Comparison of ENCODE assay signal across 8 cellular contexts in the genomic region with DNA sequence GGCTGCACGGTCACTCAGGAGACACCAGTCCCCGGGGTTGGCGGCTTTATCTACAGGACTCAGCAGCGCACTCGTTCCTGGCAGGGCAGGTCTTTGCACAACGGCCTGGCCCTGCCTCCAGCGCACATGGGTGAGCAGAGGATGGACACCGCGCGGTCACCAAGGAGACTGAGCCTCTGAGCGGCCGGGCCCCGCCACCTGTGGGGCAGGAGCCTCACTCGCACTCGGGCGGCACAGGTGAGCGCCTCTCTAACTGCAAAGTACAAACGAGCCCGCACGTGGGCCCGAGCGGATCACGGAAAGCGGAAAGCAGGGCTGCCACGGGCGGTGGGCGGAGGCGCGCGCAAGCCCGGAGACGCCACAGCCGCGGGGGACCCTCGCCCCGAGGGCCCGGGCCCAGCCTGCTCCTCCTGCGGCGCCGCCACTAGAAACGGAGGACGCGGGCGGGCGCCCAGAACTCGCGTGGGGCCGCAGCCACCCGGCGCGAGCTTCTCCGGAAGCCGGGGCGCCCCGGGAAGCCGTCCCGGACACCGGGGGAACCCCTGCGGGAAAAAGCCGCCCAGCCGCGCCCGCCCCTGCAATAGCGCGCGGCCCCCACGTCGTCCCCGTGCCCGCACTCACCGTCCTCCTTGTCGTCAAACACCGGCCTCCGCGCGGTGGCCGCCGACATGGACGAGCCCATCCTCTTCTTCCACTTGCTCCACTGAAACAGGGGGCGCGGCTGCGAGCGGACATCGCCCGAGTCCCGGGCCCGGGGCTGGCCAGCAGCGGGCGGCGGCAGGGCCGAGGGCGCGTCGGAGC. TPM values are rescaled to one million over a fixed set of nuclear protein-coding genes. Genes with fewer than 3 reads are reported as not detected.
A peak's percentile ranks its signal among the peaks of the same experiment; 100 is the strongest.
DNase-seq lines count a peak whose midpoint lies in the region; ATAC-seq, FAIRE-seq and TF ChIP-seq lines count a peak whose summit lies in the region.

No MANE protein-coding gene starts in this region.

- no TSS peak for BruUV-seq in Caco-2 (replicated peaks; lab: Mats Ljungman, UMichigan)

- FAIRE-seq in GM12891 (lab: Jason Lieb, UNC), result no peak

- H3K9me2 ChIP-seq in MM.1S (replicated peaks; ENCODE audit: insufficient read depth, low read length), result no peaks in the 10 kb centered on the region

- TF ChIP-seq POLR2A in erythroblast (IDR thresholded peaks at IDR 0.05; ENCODE audit: low read length) (no peak), GM12891 (IDR thresholded peaks at IDR 0.05; ENCODE audit: low read depth, low read length) (no peak)

- 4 to 5% methylated on average over 69 to 94 of the region's 94 CpGs for WGBS in aorta, 2 donors

- H2AFZ ChIP-seq in MM.1S (ENCODE audit: low read length), result no peak overlapping the region

- H3K27ac ChIP-seq in MM.1S (ENCODE audit: low read length) (no peak overlapping the region), aorta (ENCODE audit: low read depth in 1 of 2, low read length in 2 of 2) (no peak overlapping the region)

- peaks cover 19% of the 10 kb centered on the region for H3F3A ChIP-seq in MM.1S (ENCODE audit: insufficient read depth, low read length)

- peak overlapping the region; percentile 50; the same call in 1 of the 2 replicates for H3K4me2 ChIP-seq in MM.1S (ENCODE audit: low read depth, low read length)

- no peaks in the 10 kb centered on the region for H3K27me3 ChIP-seq in Caco-2 (replicated peaks; ENCODE audit: control insufficient read depth, insufficient read depth, low read length)
- no peaks in the 10 kb centered on the region for H3K27me3 ChIP-seq in MM.1S (replicated peaks; ENCODE audit: insufficient read depth, low read length)
- no peaks in the 10 kb centered on the region for H3K27me3 ChIP-seq in aorta (ENCODE audit: control insufficient read depth in 1 of 2, insufficient read depth in 2 of 2, low read length in 1 of 2)

- peak overlapping the region; percentile 29; the same call in 1 of the 2 replicates for H3K9ac ChIP-seq in MM.1S (ENCODE audit: low read length)

- H3K4me1 ChIP-seq in Caco-2, result peaks cover 4% of the 10 kb centered on the region; the same call in 1 of the 2 replicates
- H3K4me1 ChIP-seq in MM.1S (ENCODE audit: low read length), result peaks cover 23% of the 10 kb centered on the region
- no peaks in the 10 kb centered on the region for H3K4me1 ChIP-seq in aorta (ENCODE audit: control insufficient read depth in 1 of 2, insufficient read depth in 2 of 2, low read length in 2 of 2)

- TF ChIP-seq CTCF in Caco-2 (IDR thresholded peaks at IDR 0.05; ENCODE audit: insufficient read depth in 1 of 2, low read depth in 1 of 2, low read length in 1 of 2, severe bottlenecking in 1 of 2, unreplicated experiment in 1 of 2) (peak in 1 of 2 experiments; percentile 14), MM.1S (IDR thresholded peaks at IDR 0.05; ENCODE audit: low read length) (no peak), nephron progenitor cell (IDR thresholded peaks at IDR 0.05) (no peak)

- H4K20me1 ChIP-seq in MM.1S (ENCODE audit: insufficient read depth, low read length), result no peaks in the 10 kb centered on the region

- intact Hi-C loops in Caco-2 (cut with micrococcal nuclease; ENCODE audit: unreplicated experiment) (no loop called here), aorta (cut with DNase I) (no loop called here)

- peaks cover 39% of the 10 kb centered on the region for H3K79me2 ChIP-seq in MM.1S (ENCODE audit: low read length)

- H3K36me3 ChIP-seq in Caco-2 (ENCODE audit: control insufficient read depth, insufficient read depth, low read length) (no peaks in the 10 kb centered on the region), MM.1S (replicated peaks; ENCODE audit: insufficient read depth, low read length) (no peaks in the 10 kb centered on the region), aorta (ENCODE audit: control insufficient read depth in 1 of 2, insufficient read depth in 2 of 2, low read length in 1 of 2) (no peaks in the 10 kb centered on the region)

- CTCF ChIA-PET in Caco-2 (lab: Charles Lee), result interaction anchor here (0.6 to 1.0 kb wide), 3 partner anchors 28 to 285 kb away, joined by 3 to 5 read pairs (median 5); no protein-coding TSS in a partner anchor

- peaks cover 4% of the 10 kb centered on the region for H3K27me3 Mint-ChIP-seq in Caco-2 (ENCODE audit: insufficient read depth, unreplicated experiment)
- H3K27me3 Mint-ChIP-seq in nephron progenitor cell (ENCODE audit: low read depth, poor library complexity), result peaks cover 85% of the 10 kb centered on the region

- H3K36me3 Mint-ChIP-seq in Caco-2 (ENCODE audit: insufficient read depth, unreplicated experiment), result peaks cover 6% of the 10 kb centered on the region
- peaks cover 12% of the 10 kb centered on the region for H3K36me3 Mint-ChIP-seq in nephron progenitor cell (ENCODE audit: low read depth)

- peaks cover 6% of the 10 kb centered on the region for H3K4me1 Mint-ChIP-seq in Caco-2 (ENCODE audit: low read depth, unreplicated experiment)
- peaks cover 30% of the 10 kb centered on the region for H3K4me1 Mint-ChIP-seq in nephron progenitor cell

- peak overlapping the region; percentile 55 for H3K27ac Mint-ChIP-seq in Caco-2 (ENCODE audit: unreplicated experiment)
- H3K27ac Mint-ChIP-seq in nephron progenitor cell, result no peak overlapping the region

- H3K4me3 ChIP-seq in Caco-2 (ENCODE audit: low read depth, low read length) (peak overlapping the region; percentile 94), MM.1S (ENCODE audit: low read length) (peak overlapping the region; percentile 58), aorta (ENCODE audit: low read length in 2 of 2) (peak overlapping the region; percentile 39 to 60)

- H3K9me3 ChIP-seq in Caco-2 (no peaks in the 10 kb centered on the region), MM.1S (replicated peaks; ENCODE audit: insufficient read depth, low read length) (no peaks in the 10 kb centered on the region), aorta (ENCODE audit: control insufficient read depth, low read length) (no peaks in the 10 kb centered on the region)

- DNase-seq in Caco-2, result peak; percentile 80 to 84
- DNase-seq in MM.1S, result no peak
- DNase-seq in activated CD8-positive, alpha-beta memory T cell treated with anti-CD3 and anti-CD28 coated beads, Interleukin-2, amount 50 U/mL, for 4 hours, result peak; percentile 47
- DNase-seq in erythroblast (lab: John Stamatoyannopoulos, UW), result peak; percentile 24 to 50
- DNase-seq in nephron progenitor cell, result peak; percentile 39
- DNase-seq in aorta, result peak; percentile 59 to 85
- no peak for DNase-seq in GM12891 (ENCODE audit: insufficient read length, low spot score)

- peak; percentile 17 for ATAC-seq in GM21529 (IDR thresholded peaks at IDR 0.05; ENCODE audit: unreplicated experiment)
- ATAC-seq in aorta (ENCODE audit: low FRiP score), result no peak

- H3K4me3 Mint-ChIP-seq in Caco-2 (ENCODE audit: unreplicated experiment), result peak overlapping the region; percentile 91
- H3K4me3 Mint-ChIP-seq in nephron progenitor cell, result peak overlapping the region; percentile 86

- H3K9me3 Mint-ChIP-seq in Caco-2 (ENCODE audit: unreplicated experiment), result no peaks in the 10 kb centered on the region
- peaks cover 25% of the 10 kb centered on the region for H3K9me3 Mint-ChIP-seq in nephron progenitor cell

- POLR2A ChIA-PET in Caco-2 (lab: Charles Lee), result interaction anchor here (0.6 kb wide), 3 partner anchors 17 to 49 kb away, joined by 3 to 4 read pairs (median 4); no protein-coding TSS in a partner anchor

TF ChIP-seq in GM12891, 5 proteins besides CTCF, POLR2A, EP300 and RAD21:
- TF ChIP-seq SPI1 (IDR thresholded peaks at IDR 0.05; ENCODE audit: low read depth, low read length), result no peak
- TF ChIP-seq TAF1 (IDR thresholded peaks at IDR 0.05; ENCODE audit: low read depth, low read length), result no peak
- TF ChIP-seq PAX5 (IDR thresholded peaks at IDR 0.05; ENCODE audit: insufficient read depth, low read length, severe bottlenecking), result no peak
- TF ChIP-seq POLR2AphosphoS5 (IDR thresholded peaks at IDR 0.05; ENCODE audit: low read depth, low read length), result no peak
- no peak for TF ChIP-seq POU2F2 (IDR thresholded peaks at IDR 0.05; ENCODE audit: low read depth, low read length)

RNA-seq across cellular contexts. Expression of a gene that starts 0.6 kb away (rescaled TPM):
- total RNA-seq in Caco-2 (2022) (11.9 and 13.3 TPM in 2 replicates), aorta (10 to 100 TPM in 1 of 2 donors, 1 to 10 TPM in 1; 7.1 to 12.2 TPM)
- 10 to 100 TPM in 1 of 2 donors, 1 to 10 TPM in 1; 4.9 to 12.4 TPM for polyA plus RNA-seq in aorta
- polyA plus RNA-seq in GM12891 (2012; ENCODE audit: low read depth, missing spikeins), result 16.2 TPM

RNA-seq across cellular contexts. Expression of a gene that starts 24.8 kb away (rescaled TPM):
- total RNA-seq in Caco-2 (2022) (11.7 and 12.5 TPM in 2 replicates), aorta (10 to 100 TPM in 1 of 2 donors, 1 to 10 TPM in 1; 4.6 to 11.7 TPM)
- polyA plus RNA-seq in aorta, result 1 to 10 TPM; 3.1 to 9.0 TPM
- polyA plus RNA-seq in GM12891 (2012; ENCODE audit: low read depth, missing spikeins), result 6.0 TPM

Comparison
In these comparisons a context has a peak if more than half of its experiments do, and no peak if none do; other contexts are left out.
1. DNase-seq: peak in Caco-2 (2 of 2), activated CD8-positive, alpha-beta memory T cell treated with anti-CD3 and anti-CD28 coated beads, Interleukin-2, amount 50 U/mL, for 4 hours (single experiment), erythroblast (2 of 2), nephron progenitor cell (single experiment) and aorta (2 of 2); none in MM.1S (single experiment) and GM12891 (single experiment).
2. Peak in every context shown above with its lines, with median percentiles within 50 percentile points of each other: H3K4me3 ChIP-seq.